ENCODE assay signal across 8 cellular contexts in the genomic region with DNA sequence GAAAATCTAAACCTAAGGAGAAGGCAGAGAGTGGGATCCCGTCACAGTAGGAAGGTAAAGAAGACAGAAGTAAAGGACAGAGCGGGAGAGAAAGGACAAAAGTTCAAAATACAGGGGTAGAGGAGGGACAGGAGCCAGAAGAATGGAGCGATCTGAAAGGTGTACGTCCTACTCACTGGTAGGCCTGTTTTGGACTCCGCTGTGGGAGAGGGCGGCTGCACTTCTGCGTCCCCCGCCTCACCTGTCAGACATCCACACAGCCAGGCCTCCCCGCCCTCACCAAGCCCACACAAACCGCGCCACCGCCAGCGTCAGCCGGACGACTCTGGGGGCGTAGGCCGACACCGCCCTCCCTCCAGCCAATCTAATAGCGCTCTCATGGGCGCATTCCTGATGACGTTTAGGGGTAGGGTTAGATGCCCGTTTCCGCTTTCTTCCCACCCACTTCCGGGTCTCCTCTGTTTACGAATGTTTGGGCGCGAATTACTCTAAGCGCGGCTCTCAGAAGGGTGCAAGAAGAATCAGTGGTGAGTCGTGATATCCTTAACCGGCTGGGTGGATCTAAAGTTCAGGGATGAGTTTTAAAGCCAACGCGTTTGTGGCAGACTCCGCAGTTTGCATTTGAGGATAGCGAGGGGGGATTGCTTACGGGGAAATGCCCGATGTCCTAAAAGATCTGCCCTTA. TPM values are rescaled to one million over a fixed set of nuclear protein-coding genes. Genes with fewer than 3 reads are reported as not detected.
DNase-seq lines count a peak whose midpoint lies in the region; ATAC-seq and TF ChIP-seq lines count a peak whose summit lies in the region.

Gene CENPQ, plus strand, starts transcription at position 444 of the 685 bp plus-strand sequence. CDS start 6,807 bp downstream, outside the sequence.
Gene MMUT, minus strand, starts transcription at position 327 of the 685 bp plus-strand sequence. CDS start 3,787 bp downstream, outside the sequence.

- no peaks in the 10 kb centered on the region for H3K27me3 ChIP-seq in dorsolateral prefrontal cortex
- no peaks in the 10 kb centered on the region for H3K27me3 ChIP-seq in right lobe of liver

- H3K9me3 Mint-ChIP-seq in activated CD4-positive, alpha-beta memory T cell treated with anti-CD3 and anti-CD28 coated beads for 36 hours, result no peaks in the 10 kb centered on the region

- H3K4me3 ChIP-seq in dorsolateral prefrontal cortex (peak within 1 kb of the TSS; percentile 64 to 99 (median 88)), right lobe of liver (peak within 1 kb of the TSS; percentile 76 to 83 (median 77))

- peaks cover 0 to 27% (median 0%) of the 10 kb centered on the region in 4 donors for H3K4me1 ChIP-seq in right lobe of liver

- H3K27me3 Mint-ChIP-seq in activated CD4-positive, alpha-beta memory T cell treated with anti-CD3 and anti-CD28 coated beads for 36 hours, result no peaks in the 10 kb centered on the region

- POLR2A ChIA-PET in activated CD4-positive, alpha-beta memory T cell treated with anti-CD3 and anti-CD28 coated beads for 36 hours (lab: Charles Lee), result no interaction called here

- H3K36me3 ChIP-seq in right lobe of liver, result peaks cover 0 to 13% (median 3%) of the 10 kb centered on the region in 4 donors

- ATAC-seq in GM19438 (IDR thresholded peaks at IDR 0.05; ENCODE audit: low read depth, unreplicated experiment) (peak; percentile 98), HG03575 (IDR thresholded peaks at IDR 0.05; ENCODE audit: extremely low read depth, insufficient number of reproducible peaks, low FRiP score, unreplicated experiment) (peak; percentile 92), right lobe of liver (peak; percentile 99 to 100 (median 100))

- H3K9me3 ChIP-seq in right lobe of liver, result no peaks in the 10 kb centered on the region

- TF ChIP-seq CTCF in dorsolateral prefrontal cortex (IDR thresholded peaks at IDR 0.05 in 54 of 56, conservative IDR thresholded peaks at IDR 0.05 in 2 of 56; ENCODE audit: low read depth in 1 of 56, partially characterized antibody in 56 of 56) (peak in 23 of 56 donors; percentile 11 to 51 (median 29)), right lobe of liver (IDR thresholded peaks at IDR 0.05) (no peak)

- intact Hi-C loops in activated CD4-positive, alpha-beta memory T cell treated with anti-CD3 and anti-CD28 coated beads for 36 hours (cut with micrococcal nuclease), result loop anchor here (2.0 to 5.0 kb wide), 2 partner anchors 88 to 1986 kb away; partner anchors contain the start of genes C6orf141 and CD2AP
- intact Hi-C loops in dorsolateral prefrontal cortex (cut with DNase I), result no loop called here
- intact Hi-C loops in right lobe of liver (cut with DNase I), result no loop called here

- H3K27ac Mint-ChIP-seq in activated CD4-positive, alpha-beta memory T cell treated with anti-CD3 and anti-CD28 coated beads for 36 hours, result peak within 1 kb of the TSS; percentile 87

- 0% methylated on average over 22 of the region's 37 CpGs for WGBS in right lobe of liver (ENCODE audit: insufficient coverage, low coverage, low lambda C conversion rate, missing lambda C conversion rate)

- H3K4me3 Mint-ChIP-seq in activated CD4-positive, alpha-beta memory T cell treated with anti-CD3 and anti-CD28 coated beads for 36 hours, result peak within 1 kb of the TSS; percentile 97

- peaks cover 3% of the 10 kb centered on the region for H3K36me3 Mint-ChIP-seq in activated CD4-positive, alpha-beta memory T cell treated with anti-CD3 and anti-CD28 coated beads for 36 hours

- H3K4me1 Mint-ChIP-seq in activated CD4-positive, alpha-beta memory T cell treated with anti-CD3 and anti-CD28 coated beads for 36 hours (ENCODE audit: low read depth), result peaks cover 31% of the 10 kb centered on the region

- peak within 1 kb of the TSS in 55 of 59 donors; percentile 34 to 92 (median 79) for H3K27ac ChIP-seq in dorsolateral prefrontal cortex
- peak within 1 kb of the TSS; percentile 77 to 95 (median 92) for H3K27ac ChIP-seq in right lobe of liver

- CTCF ChIA-PET in activated CD4-positive, alpha-beta memory T cell treated with anti-CD3 and anti-CD28 coated beads for 36 hours (lab: Charles Lee), result no interaction called here

- TF ChIP-seq POLR2A in right lobe of liver (IDR thresholded peaks at IDR 0.05), result peak; percentile 88

- peak; percentile 98 for DNase-seq in CD1c-positive myeloid dendritic cell (ENCODE audit: extremely low spot score)
- peak; percentile 89 for DNase-seq in NCI-H82 treated with DMSO at 0.1 percent for 48 hours (lab: John Stamatoyannopoulos, UW; ENCODE audit: unreplicated experiment)
- DNase-seq in activated CD4-positive, alpha-beta memory T cell treated with anti-CD3 and anti-CD28 coated beads for 36 hours, result peak; percentile 95
- DNase-seq in dorsolateral prefrontal cortex, result peak; percentile 84 to 97 (median 94)
- DNase-seq in right lobe of liver, result peak; percentile 94 to 97 (median 96)
- peak; percentile 79 to 90 for DNase-seq in stimulated activated CD4-positive, alpha-beta T cell treated with anti-CD3 and anti-CD28 coated beads, Interleukin-4, amount 100 ng/mL, for 4 hours

RNA-seq across cellular contexts. Expression of gene CENPQ, which starts in this region (rescaled TPM):
- 10 to 100 TPM; 20.5 to 21.4 TPM for total RNA-seq in activated CD4-positive, alpha-beta memory T cell treated with anti-CD3 and anti-CD28 coated beads for 36 hours
- 10 to 100 TPM in 2 of 120 experiments, 1 to 10 TPM in 118; 1.9 to 11.6 (median 5.6) TPM for total RNA-seq in dorsolateral prefrontal cortex
- total RNA-seq in right lobe of liver, result 1 to 10 TPM in 4 of 6 experiments, under 1 TPM in 2; 0.49 to 3.6 (median 1.1) TPM

RNA-seq across cellular contexts. Expression of gene MMUT, which starts in this region (rescaled TPM):
- 10 to 100 TPM; 16.9 to 18.1 TPM for total RNA-seq in activated CD4-positive, alpha-beta memory T cell treated with anti-CD3 and anti-CD28 coated beads for 36 hours
- total RNA-seq in dorsolateral prefrontal cortex, result 10 to 100 TPM; 22.5 to 39.5 (median 30.3) TPM
- total RNA-seq in right lobe of liver, result 100 to 1,000 TPM in 1 of 6 experiments, 10 to 100 TPM in 5; 24.7 to 108 (median 63.9) TPM

Comparison
In these comparisons a context has a peak if more than half of its experiments do, and no peak if none do; other contexts are left out.
1. Peak in every context shown above with its lines: DNase-seq, ATAC-seq, H3K4me3 ChIP-seq and H3K27ac ChIP-seq.